ENCODE assay signal across 13 cellular contexts in genomic region chr16:53998024-53998810, GRCh38.
A peak's percentile ranks its signal among the peaks of the same experiment; 100 is the strongest.
DNase-seq lines count a peak whose midpoint lies in the region; ATAC-seq and TF ChIP-seq lines count a peak whose summit lies in the region.
"Had no signal": no experiment of that assay in that cellular context is flagged by ENCODE, and none has a peak within 500 bp of the region (broad histone marks: within the 10 kb centered on the region; RNA-seq: fewer than 3 reads in every experiment).

No MANE protein-coding gene starts in this region.

- POLR2A ChIA-PET in WTC11 (lab: Charles Lee) = no interaction called here
- POLR2A ChIA-PET in SK-N-SH (lab: Yijun Ruan, JAX) = no interaction called here

- WGBS in SK-N-SH (ENCODE audit: low lambda C conversion rate) = 100% methylated on average over 5 of the region's 5 CpGs

- no peak overlapping the region for H3K4me3 Mint-ChIP-seq in WTC11
- H3K4me3 Mint-ChIP-seq: CD4-positive, alpha-beta T cell; H9 had no signal

- ATAC-seq in DND-41 (ENCODE audit: insufficient read depth, low read depth) (no peak), WTC11 (no peak), left lobe of liver (peak; percentile 79)

- H2AFZ ChIP-seq in DND-41 (ENCODE audit: low read depth, low read length) (no peak overlapping the region), SK-N-SH (ENCODE audit: low read depth) (no peak overlapping the region)

- H3K36me3 ChIP-seq in DND-41 (ENCODE audit: insufficient read depth, low read length) (peaks cover 4% of the 10 kb centered on the region; the same call in 1 of the 2 replicates), SK-N-SH (replicated peaks in 1 of 2; ENCODE audit: control insufficient read depth in 1 of 2, insufficient read depth in 2 of 2, low read length in 1 of 2) (no peaks in the 10 kb centered on the region)

- no peak overlapping the region for H3K4me3 ChIP-seq in DND-41 (ENCODE audit: low read depth in 1 of 2, low read length in 2 of 2)
- H3K4me3 ChIP-seq in dorsolateral prefrontal cortex = no peak overlapping the region
- H3K4me3 ChIP-seq in SK-N-SH (ENCODE audit: low read depth in 2 of 2, low read length in 1 of 2) = no peak overlapping the region
- H3K4me3 ChIP-seq: BLaER1 treated with 17β-estradiol and CSF1 and Interleukin-3, amounts not matched to agents 10 nM and 100 nM had no signal

- H3K4me1 Mint-ChIP-seq in WTC11 = 0 out of 2 replicates have a peak, but pooled peaks cover 4% of the 10 kb centered on the region

- no peak overlapping the region for H3K4me2 ChIP-seq in DND-41 (ENCODE audit: insufficient read depth, low read length)
- H3K4me2 ChIP-seq in SK-N-SH = no peak overlapping the region
- H3K4me2 ChIP-seq: BLaER1 treated with 17β-estradiol and CSF1 and Interleukin-3, amounts not matched to agents 10 nM and 100 nM had no signal

- H3K27me3 ChIP-seq in DND-41 (ENCODE audit: insufficient read depth, low read length, poor library complexity) = no peaks in the 10 kb centered on the region
- no peaks in the 10 kb centered on the region for H3K27me3 ChIP-seq in dorsolateral prefrontal cortex
- H3K27me3 ChIP-seq in SK-N-SH (ENCODE audit: insufficient read depth) = no peaks in the 10 kb centered on the region
- H3K27me3 ChIP-seq: BLaER1 treated with 17β-estradiol and CSF1 and Interleukin-3, amounts not matched to agents 10 nM and 100 nM had no signal

- no peaks in the 10 kb centered on the region for H3F3A ChIP-seq in SK-N-SH (replicated peaks; ENCODE audit: insufficient read depth)

- no peak for TF ChIP-seq EP300 in SK-N-SH (IDR thresholded peaks at IDR 0.05; ENCODE audit: borderline replicate concordance in 1 of 2, low read depth in 1 of 2, low read length in 1 of 2)

- H3K27ac ChIP-seq in DND-41 (ENCODE audit: low read length) (0 out of 2 replicates have a peak overlapping the region, but pooled peaks have one; percentile 38), dorsolateral prefrontal cortex (no peak overlapping the region), SK-N-SH (ENCODE audit: low read depth in 2 of 2, low read length in 1 of 2) (no peak overlapping the region)
- H3K27ac ChIP-seq: BLaER1 treated with 17β-estradiol and CSF1 and Interleukin-3, amounts not matched to agents 10 nM and 100 nM had no signal

- H3K36me3 Mint-ChIP-seq in WTC11 = no peaks in the 10 kb centered on the region; the same call in 1 of the 2 replicates

- no peak overlapping the region for H3K27ac Mint-ChIP-seq in WTC11
- H3K27ac Mint-ChIP-seq: CD4-positive, alpha-beta T cell; H9 had no signal

- H3K4me1 ChIP-seq in DND-41 (ENCODE audit: insufficient read depth, low read length) = peaks cover 43% of the 10 kb centered on the region
- no peaks in the 10 kb centered on the region for H3K4me1 ChIP-seq in SK-N-SH (ENCODE audit: control insufficient read depth in 1 of 2, insufficient read depth in 2 of 2, low read depth in 1 of 2, low read length in 1 of 2)
- H3K4me1 ChIP-seq: BLaER1 treated with 17β-estradiol and CSF1 and Interleukin-3, amounts not matched to agents 10 nM and 100 nM had no signal

- no peak for DNase-seq in DND-41
- no peak for DNase-seq in WTC11 (ENCODE audit: low spot score)
- no peak for DNase-seq in left lobe of liver (ENCODE audit: low spot score)
- peak; percentile 67 for DNase-seq in renal cortical epithelial cell (ENCODE audit: low read depth)
- DNase-seq in dorsolateral prefrontal cortex = no peak
- DNase-seq in SK-N-SH = no peak
- no peak for DNase-seq in CD1c-positive myeloid dendritic cell (ENCODE audit: extremely low spot score)
- DNase-seq: CD4-positive, alpha-beta T cell; DMS79; EL; GOT3; H9 had no signal

- no peaks in the 10 kb centered on the region for H3K9me2 ChIP-seq in SK-N-SH

- peaks cover 8% of the 10 kb centered on the region for H3K79me2 ChIP-seq in DND-41 (ENCODE audit: insufficient read depth, low read length)
- no peaks in the 10 kb centered on the region for H3K79me2 ChIP-seq in SK-N-SH (ENCODE audit: insufficient read depth)

- H3K9ac ChIP-seq in DND-41 (ENCODE audit: low read depth, low read length) = no peak overlapping the region
- no peak overlapping the region for H3K9ac ChIP-seq in SK-N-SH
- H3K9ac ChIP-seq: BLaER1 treated with 17β-estradiol and CSF1 and Interleukin-3, amounts not matched to agents 10 nM and 100 nM had no signal

- no peaks in the 10 kb centered on the region for H4K20me1 ChIP-seq in DND-41 (ENCODE audit: insufficient read depth, low read length)
- H4K20me1 ChIP-seq in SK-N-SH (ENCODE audit: insufficient read depth) = no peaks in the 10 kb centered on the region
- H4K20me1 ChIP-seq: BLaER1 treated with 17β-estradiol and CSF1 and Interleukin-3, amounts not matched to agents 10 nM and 100 nM had no signal

- H3K9me3 ChIP-seq in DND-41 (ENCODE audit: insufficient read depth, low read length, severe bottlenecking) = no peaks in the 10 kb centered on the region
- H3K9me3 ChIP-seq in SK-N-SH = no peaks in the 10 kb centered on the region
- H3K9me3 ChIP-seq: BLaER1 treated with 17β-estradiol and CSF1 and Interleukin-3, amounts not matched to agents 10 nM and 100 nM had no signal

- intact Hi-C loops in dorsolateral prefrontal cortex (cut with DNase I) = no loop called here

- H3K9me3 Mint-ChIP-seq in WTC11 = no peaks in the 10 kb centered on the region
- H3K9me3 Mint-ChIP-seq: CD4-positive, alpha-beta T cell; H9 had no signal

- CTCF ChIA-PET in WTC11 (lab: Charles Lee) (interaction anchor here (0.5 kb wide), 1 partner anchor 21 kb away, joined by 3 read pairs; no protein-coding TSS in a partner anchor), SK-N-SH (lab: Yijun Ruan, JAX) (no interaction called here)

- H3K27me3 Mint-ChIP-seq in WTC11 (ENCODE audit: low read depth) = no peaks in the 10 kb centered on the region
- H3K27me3 Mint-ChIP-seq: CD4-positive, alpha-beta T cell had no signal

- TF ChIP-seq CTCF in DND-41 (IDR thresholded peaks at IDR 0.05; ENCODE audit: borderline replicate concordance, extremely low read depth, low read length, poor library complexity, severe bottlenecking) (no peak), WTC11 (IDR thresholded peaks at IDR 0.05) (no peak), dorsolateral prefrontal cortex (IDR thresholded peaks at IDR 0.05 in 54 of 56, conservative IDR thresholded peaks at IDR 0.05 in 2 of 56; ENCODE audit: low read depth in 1 of 56, partially characterized antibody in 56 of 56) (no peak), SK-N-SH (IDR thresholded peaks at IDR 0.05) (no peak)

- TF ChIP-seq RAD21 in SK-N-SH (IDR thresholded peaks at IDR 0.05; ENCODE audit: low read length) = no peak

TF ChIP-seq in WTC11, 78 proteins besides CTCF, POLR2A, EP300 and RAD21:
- TF ChIP-seq ZNF317 (CRISPR knock-in tag; IDR thresholded peaks at IDR 0.05; ENCODE audit: borderline replicate concordance, low read depth) = no peak
- TF ChIP-seq GABPB1 (CRISPR knock-in tag; IDR thresholded peaks at IDR 0.05) = peak; percentile 28; the same call in 1 of the 2 replicates

TF ChIP-seq in SK-N-SH, 30 proteins besides CTCF, POLR2A, EP300 and RAD21:
- TF ChIP-seq PBX3 (IDR thresholded peaks at IDR 0.05) (no peak), USF2 (IDR thresholded peaks at IDR 0.05; ENCODE audit: borderline replicate concordance, low read depth, low read length) (no peak), ELF1 (IDR thresholded peaks at IDR 0.05) (no peak)
